In the genomic region with DNA sequence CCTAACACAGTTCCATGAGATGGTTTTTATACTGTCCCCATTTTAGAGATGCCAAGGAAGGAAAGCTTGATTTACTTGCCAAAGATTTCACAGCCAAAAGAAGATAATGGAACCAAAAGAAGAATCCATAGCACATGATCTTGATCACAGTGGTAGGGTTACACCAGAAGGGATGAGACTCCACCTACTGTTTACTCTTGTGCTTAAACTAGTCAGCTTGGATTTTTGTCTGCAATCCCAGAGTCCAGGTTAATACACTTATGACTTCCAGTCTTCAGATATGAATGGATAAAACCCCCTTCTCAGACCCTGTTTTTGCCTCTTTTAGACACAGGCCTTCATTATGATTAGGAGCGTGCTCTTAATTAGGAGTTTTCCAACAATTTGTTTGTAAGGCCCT, we compare ENCODE assay signal across 10 cellular contexts.
A peak's percentile ranks its signal among the peaks of the same experiment; 100 is the strongest.
DNase-seq lines count a peak whose midpoint lies in the region; TF ChIP-seq lines count a peak whose summit lies in the region.
"Had no signal": no experiment of that assay in that cellular context is flagged by ENCODE, and none has a peak within 500 bp of the region (broad histone marks: within the 10 kb centered on the region; RNA-seq: fewer than 3 reads in every experiment).

No MANE protein-coding gene starts in this region.

- BruUV-seq in OCI-LY7 (replicated peaks; lab: Mats Ljungman, UMichigan) (no TSS peak), Calu3 (replicated peaks; lab: Mats Ljungman, UMichigan) (no TSS peak)

- no peaks in the 10 kb centered on the region for H3K27me3 Mint-ChIP-seq in Calu3 (ENCODE audit: unreplicated experiment)

- POLR2A ChIA-PET in OCI-LY7 (lab: Charles Lee): interaction anchor here (0.8 kb wide), 1 partner anchor 39 kb away, joined by 4 read pairs; no protein-coding TSS in a partner anchor

- DNase-seq in DMS53 treated with DMSO at 0.1 percent for 48 hours (lab: John Stamatoyannopoulos, UW; ENCODE audit: unreplicated experiment) (peak; percentile 34), Karpas-422 (no peak), brain microvascular endothelial cell (peak; percentile 27), lung microvascular endothelial cell (ENCODE audit: low read depth in 2 of 2) (peak; percentile 8 to 37), activated gamma-delta T cell treated with Interleukin-2 at 50 U/mL for 16 hours (no peak), OCI-LY7 (ENCODE audit: low spot score) (no peak), Calu3 (no peak), NCI-H345 treated with DMSO at 0.1 percent for 48 hours (lab: John Stamatoyannopoulos, UW; ENCODE audit: unreplicated experiment) (no peak)
- DNase-seq: nephron progenitor cell had no signal

- no peaks in the 10 kb centered on the region for H3K36me3 Mint-ChIP-seq in Calu3 (ENCODE audit: insufficient read depth, unreplicated experiment)

- no peak overlapping the region for H3K4me3 ChIP-seq in Karpas-422 (ENCODE audit: low read length)
- no peak overlapping the region for H3K4me3 ChIP-seq in brain microvascular endothelial cell (ENCODE audit: low read depth, low read length)
- H3K4me3 ChIP-seq in OCI-LY7 (ENCODE audit: low read depth, low read length, poor library complexity, severe bottlenecking): no peak overlapping the region

- in situ Hi-C loops in brain microvascular endothelial cell (cut with HindIII; ENCODE audit: low pct_ligation_motif_present, low sequenced_read_pairs): no loop called here

- no peak overlapping the region for H3K9ac ChIP-seq in Karpas-422 (ENCODE audit: low read length)

- intact Hi-C loops in OCI-LY7 (cut with micrococcal nuclease; ENCODE audit: unreplicated experiment): loop anchor here (10.0 kb wide), 1 partner anchor 139 kb away; no protein-coding TSS in a partner anchor
- intact Hi-C loops in Calu3 (cut with micrococcal nuclease; ENCODE audit: unreplicated experiment): loop anchor here (1.0 kb wide), 2 partner anchors 136 to 154 kb away; no protein-coding TSS in a partner anchor

- no peak overlapping the region for H3K4me2 ChIP-seq in Karpas-422 (ENCODE audit: low read depth, low read length, poor library complexity, severe bottlenecking)
- no peak overlapping the region for H3K4me2 ChIP-seq in OCI-LY7 (ENCODE audit: low read length)

- 0 out of 2 replicates have a peak overlapping the region, but pooled peaks have one; percentile 27 for H2AFZ ChIP-seq in Karpas-422 (ENCODE audit: low read length)
- no peak overlapping the region for H2AFZ ChIP-seq in OCI-LY7 (ENCODE audit: low read length)

- H3K9me2 ChIP-seq in Karpas-422 (replicated peaks; ENCODE audit: insufficient read depth, low read length) (no peaks in the 10 kb centered on the region), OCI-LY7 (ENCODE audit: insufficient read depth, low read length) (no peaks in the 10 kb centered on the region)

- H3K4me3 Mint-ChIP-seq in Calu3 (ENCODE audit: low read depth, unreplicated experiment): no peak overlapping the region
- H3K4me3 Mint-ChIP-seq: nephron progenitor cell had no signal

- no peaks in the 10 kb centered on the region for H3K36me3 ChIP-seq in Karpas-422 (ENCODE audit: insufficient read depth, low read length)
- H3K36me3 ChIP-seq in brain microvascular endothelial cell (replicated peaks): no peaks in the 10 kb centered on the region
- H3K36me3 ChIP-seq in OCI-LY7 (ENCODE audit: insufficient read depth, low read length): no peaks in the 10 kb centered on the region

- H3K27ac ChIP-seq in Karpas-422 (ENCODE audit: low read length) (no peak overlapping the region), brain microvascular endothelial cell (no peak overlapping the region), OCI-LY7 (ENCODE audit: low read depth, low read length, poor library complexity, severe bottlenecking) (no peak overlapping the region)
- H3K27ac ChIP-seq: epithelial cell of prostate had no signal

- H3K4me1 ChIP-seq in Karpas-422 (ENCODE audit: low read length) (no peaks in the 10 kb centered on the region), OCI-LY7 (ENCODE audit: insufficient read depth, low read length, poor library complexity, severe bottlenecking) (no peaks in the 10 kb centered on the region)

- H3K4me1 Mint-ChIP-seq in Calu3 (ENCODE audit: low read depth, unreplicated experiment): peaks cover 16% of the 10 kb centered on the region

- H3K27ac Mint-ChIP-seq in Calu3 (ENCODE audit: unreplicated experiment): no peak overlapping the region
- H3K27ac Mint-ChIP-seq: nephron progenitor cell had no signal

- TF ChIP-seq CTCF in brain microvascular endothelial cell (IDR thresholded peaks at IDR 0.05; ENCODE audit: low read depth, low read length, missing control alignments) (peak; percentile 44), OCI-LY7 (conservative IDR thresholded peaks at IDR 0.05; ENCODE audit: low read length) (no peak), Calu3 (IDR thresholded peaks at IDR 0.05; ENCODE audit: unreplicated experiment) (no peak)

- H3K9me3 ChIP-seq in Karpas-422 (ENCODE audit: low read length) (no peaks in the 10 kb centered on the region), OCI-LY7 (ENCODE audit: low read length) (no peaks in the 10 kb centered on the region)

- no peaks in the 10 kb centered on the region for H3K79me2 ChIP-seq in Karpas-422 (ENCODE audit: low read length)
- no peaks in the 10 kb centered on the region for H3K79me2 ChIP-seq in OCI-LY7 (ENCODE audit: insufficient read depth, low read depth, low read length)

- CTCF ChIA-PET in OCI-LY7 (lab: Charles Lee; ENCODE audit: unreplicated experiment): no interaction called here
- CTCF ChIA-PET in Calu3 (lab: Charles Lee): interaction anchor here (0.6 to 3.1 kb wide), 5 partner anchors 9 to 1252 kb away, joined by 3 to 13 read pairs (median 5); no protein-coding TSS in a partner anchor

- H4K20me1 ChIP-seq in Karpas-422 (ENCODE audit: insufficient read depth, low read depth, low read length): no peaks in the 10 kb centered on the region
- H4K20me1 ChIP-seq in OCI-LY7 (ENCODE audit: insufficient read depth, low read length): no peaks in the 10 kb centered on the region

- no peaks in the 10 kb centered on the region for H3K27me3 ChIP-seq in Karpas-422 (ENCODE audit: low read length)
- H3K27me3 ChIP-seq in brain microvascular endothelial cell (replicated peaks): no peaks in the 10 kb centered on the region

- no peaks in the 10 kb centered on the region for H3K9me3 Mint-ChIP-seq in Calu3 (ENCODE audit: low read depth, unreplicated experiment)
- H3K9me3 Mint-ChIP-seq: nephron progenitor cell had no signal

Comparison
In these comparisons a context has a peak if more than half of its experiments do, and no peak if none do; other contexts are left out.
1. DNase-seq: peak in DMS53 treated with DMSO at 0.1 percent for 48 hours (single experiment), brain microvascular endothelial cell (single experiment) and lung microvascular endothelial cell (2 of 2); none in Karpas-422 (single experiment), activated gamma-delta T cell treated with Interleukin-2 at 50 U/mL for 16 hours (single experiment), OCI-LY7 (single experiment), Calu3 (single experiment) and NCI-H345 treated with DMSO at 0.1 percent for 48 hours (single experiment).